Comparison of ENCODE assay signal across 1 cellular context in genomic region chr1:27638805-27639204, GRCh38.
TF ChIP-seq lines count a peak whose summit lies in the region.

No MANE protein-coding gene starts in this region.

TF ChIP-seq in K562, 482 proteins besides CTCF, POLR2A, EP300 and RAD21:
- no peak for TF ChIP-seq NFE2 (IDR thresholded peaks at IDR 0.05; ENCODE audit: low read depth)
- peak; percentile 92 for TF ChIP-seq ZNF24 (IDR thresholded peaks at IDR 0.05)
